8 cellular contexts compared by ENCODE assay signal in the genomic region with DNA sequence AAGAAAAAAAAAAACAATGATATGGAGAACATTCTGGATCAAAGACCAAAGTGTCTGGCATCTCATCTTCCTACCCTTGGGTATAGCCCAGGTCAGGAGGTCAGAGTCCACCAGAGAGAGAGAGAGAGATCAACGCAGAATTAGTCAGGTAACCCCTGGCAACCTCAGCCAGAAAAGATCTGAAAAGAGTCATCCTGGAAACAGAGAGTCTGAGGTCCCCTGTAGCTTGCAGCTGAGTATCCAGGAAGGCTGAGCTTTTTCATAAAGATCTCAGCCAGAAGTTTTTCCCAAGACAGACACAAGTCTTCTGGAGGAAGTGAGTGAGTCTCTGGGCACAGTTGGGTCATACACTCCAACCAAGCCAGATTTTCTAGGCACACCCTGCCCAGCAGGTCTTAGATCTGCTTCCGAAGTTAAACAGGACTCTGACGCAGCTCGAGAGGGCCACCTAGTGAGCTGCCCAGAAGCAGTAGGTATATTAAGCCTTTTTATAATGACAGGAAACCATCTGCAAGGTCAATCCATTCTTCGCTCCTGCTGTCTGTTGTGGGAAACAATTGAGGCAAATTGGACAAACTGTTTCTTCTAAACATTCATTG. TPM values are rescaled to one million over a fixed set of nuclear protein-coding genes. Genes with fewer than 3 reads are reported as not detected.
DNase-seq lines count a peak whose midpoint lies in the region; ATAC-seq and TF ChIP-seq lines count a peak whose summit lies in the region.

No MANE protein-coding gene starts in this region.

- WGBS in stomach, 5 donors: 2 to 22% (median 13%) methylated on average over 4 to 5 of the region's 5 CpGs

- H3K9me3 ChIP-seq in colonic mucosa (no peaks in the 10 kb centered on the region), stomach (no peaks in the 10 kb centered on the region)

- H3K27ac ChIP-seq in colonic mucosa (no peak overlapping the region), stomach (no peak overlapping the region)

- no peaks in the 10 kb centered on the region for H3K4me1 ChIP-seq in colonic mucosa
- peaks cover 0 to 3% (median 0%) of the 10 kb centered on the region in 4 donors for H3K4me1 ChIP-seq in stomach

- no peaks in the 10 kb centered on the region for H3K27me3 ChIP-seq in colonic mucosa
- H3K27me3 ChIP-seq in stomach: peaks cover 0 to 7% (median 0%) of the 10 kb centered on the region in 3 donors

- H3K4me3 ChIP-seq in NB4 (ENCODE audit: low read depth, low read length): no peak overlapping the region
- no peak overlapping the region for H3K4me3 ChIP-seq in colonic mucosa
- no peak overlapping the region for H3K4me3 ChIP-seq in stomach

- ATAC-seq in GM21367 (IDR thresholded peaks at IDR 0.05; ENCODE audit: unreplicated experiment): peak; percentile 74
- ATAC-seq in GM18517 (IDR thresholded peaks at IDR 0.05; ENCODE audit: unreplicated experiment): no peak

- intact Hi-C loops in colonic mucosa (cut with DNase I) (loop anchor here (10.0 kb wide), 1 partner anchor 220 kb away; no protein-coding TSS in a partner anchor), stomach (cut with DNase I; ENCODE audit: low total_unique reads) (no loop called here)

- no peak for TF ChIP-seq EP300 in stomach (IDR thresholded peaks at IDR 0.05)

- no peak overlapping the region for H3K9ac ChIP-seq in colonic mucosa (ENCODE audit: low read depth in 2 of 2, low read length in 2 of 2)

- peak; percentile 36 for TF ChIP-seq CTCF in NB4 (IDR thresholded peaks at IDR 0.05; ENCODE audit: low read depth, low read length)
- peak; percentile 34 for TF ChIP-seq CTCF in colonic mucosa (IDR thresholded peaks at IDR 0.05)
- peak in 4 of 7 experiments; percentile 24 to 63 (median 42) for TF ChIP-seq CTCF in stomach (IDR thresholded peaks at IDR 0.05)

- no peaks in the 10 kb centered on the region for H3K36me3 ChIP-seq in colonic mucosa
- H3K36me3 ChIP-seq in stomach: no peaks in the 10 kb centered on the region

- DNase-seq in D341Med (ENCODE audit: low spot score): peak; percentile 53
- peak; percentile 66 for DNase-seq in NB4 (ENCODE audit: low read depth)
- peak; percentile 50 for DNase-seq in SK-N-DZ (ENCODE audit: low spot score)
- DNase-seq in colonic mucosa: peak; percentile 70
- peak; percentile 55 for DNase-seq in left kidney (ENCODE audit: low read depth, low spot score)
- DNase-seq in stomach: peak; percentile 76

- no peak for TF ChIP-seq POLR2A in NB4 (IDR thresholded peaks at IDR 0.05; ENCODE audit: extremely low read depth, insufficient read length)
- TF ChIP-seq POLR2A in stomach (IDR thresholded peaks at IDR 0.05): no peak

RNA-seq across cellular contexts. Expression of a gene that starts 35.7 kb away (rescaled TPM):
- polyA plus RNA-seq in SK-N-DZ (2014; cell fraction: cytosol; rRNA removed): 0.15 TPM in 1 of 2 replicates, not detected in the other
- polyA plus RNA-seq in SK-N-DZ (2014; cell fraction: nucleus; rRNA removed): 0.08 TPM in 2 replicates
- 10 to 100 TPM; 19.5 to 38.7 TPM for total RNA-seq in colonic mucosa
- 1 to 10 TPM in 3 of 5 donors, not detected in 2; 1.0 to 8.1 (median 1.2) TPM for total RNA-seq in stomach
- polyA plus RNA-seq in stomach: 1 to 10 TPM in 1 of 3 donors, under 1 TPM in 2; 0.25 to 1.1 (median 0.70) TPM
